ENCODE assay signal across 3 cellular contexts in genomic region chr16:50436271-50436670, GRCh38.
"Had no signal": no experiment of that assay in that cellular context is flagged by ENCODE, and none has a peak within 500 bp of the region (broad histone marks: within the 10 kb centered on the region; RNA-seq: fewer than 3 reads in every experiment).

No MANE protein-coding gene starts in this region.

- H3K4me3 ChIP-seq: GM12878 had no signal

- DNase-seq: GDM1, GF-D8 had no signal

- ATAC-seq: GM12878 had no signal
